ENCODE assay signal across 8 cellular contexts in the genomic region with DNA sequence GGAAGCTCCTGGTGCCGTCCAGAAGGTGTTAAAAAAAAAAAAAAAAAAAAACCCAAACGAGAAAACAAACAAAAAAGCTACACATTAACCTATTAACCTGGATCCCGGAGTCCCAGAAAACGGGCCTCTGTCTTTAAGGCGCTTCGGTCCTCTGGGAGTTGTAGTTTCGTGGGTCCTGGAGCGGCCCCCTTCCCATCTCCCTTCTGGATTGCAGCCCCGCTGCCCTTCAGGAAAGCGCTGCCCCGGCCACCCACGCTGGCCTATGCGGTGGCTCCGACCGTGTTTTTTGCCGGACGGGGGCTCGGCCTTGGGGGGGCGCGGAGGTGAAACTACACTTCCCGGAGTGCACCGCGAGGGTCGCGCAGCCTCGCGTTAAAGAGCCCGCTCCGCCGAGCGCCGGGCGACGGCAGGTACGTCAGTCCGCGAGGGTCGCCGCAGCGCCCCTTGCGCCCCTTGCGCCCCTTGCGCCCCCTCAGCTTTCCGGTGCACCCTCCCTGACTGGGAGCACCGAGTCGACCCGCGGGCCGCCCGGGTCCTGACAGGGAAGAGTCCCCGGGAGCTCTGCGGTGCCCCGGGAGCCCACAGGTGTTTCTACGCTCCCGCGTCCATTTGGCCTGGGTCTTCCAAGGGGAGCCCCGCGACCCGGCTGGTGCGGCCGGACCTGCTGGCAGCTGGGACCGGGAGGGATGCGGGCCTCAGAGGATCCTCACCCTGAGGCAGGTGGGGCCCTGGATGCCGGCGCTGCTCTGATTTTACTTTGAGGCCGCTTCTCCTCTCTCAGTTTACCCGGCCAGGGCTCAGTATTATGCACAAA. TPM values are rescaled to one million over a fixed set of nuclear protein-coding genes. Genes with fewer than 3 reads are reported as not detected.
A peak's percentile ranks its signal among the peaks of the same experiment; 100 is the strongest.
DNase-seq lines count a peak whose midpoint lies in the region; ATAC-seq and TF ChIP-seq lines count a peak whose summit lies in the region.

A gene (plus strand): TSS at position 375 of the 814 bp plus-strand sequence. CDS start 8,596 bp downstream, outside the sequence.

- POLR2A ChIA-PET in naive thymus-derived CD8-positive, alpha-beta T cell (lab: Charles Lee) = interaction anchor here (0.6 to 2.4 kb wide), 21 partner anchors 8 to 166 kb away, joined by 3 to 59 read pairs (median 5); a partner anchor contains a TSS

- no peaks in the 10 kb centered on the region for H3K36me3 Mint-ChIP-seq in activated T-cell treated with anti-CD3 and anti-CD28 coated beads, Interleukin-2, amount 50 U/mL, for 72 hours (ENCODE audit: insufficient read depth in 2 of 2)
- no peaks in the 10 kb centered on the region for H3K36me3 Mint-ChIP-seq in naive thymus-derived CD8-positive, alpha-beta T cell

- no peaks in the 10 kb centered on the region for H3K27me3 ChIP-seq in OCI-LY3 (ENCODE audit: low read depth, low read length)
- no peaks in the 10 kb centered on the region for H3K27me3 ChIP-seq in fibroblast of lung (ENCODE audit: control insufficient read depth, insufficient read depth, low read length)

- H3K4me1 ChIP-seq in OCI-LY3 (ENCODE audit: low read length) (peaks cover 9% of the 10 kb centered on the region), fibroblast of lung (ENCODE audit: control insufficient read depth, extremely low read depth, insufficient read depth, low read length) (no peaks in the 10 kb centered on the region)

- H3K27ac Mint-ChIP-seq in activated T-cell treated with anti-CD3 and anti-CD28 coated beads, Interleukin-2, amount 50 U/mL, for 72 hours = peak within 1 kb of the TSS; percentile 97
- peak within 1 kb of the TSS; percentile 88 to 95 (median 92) for H3K27ac Mint-ChIP-seq in naive thymus-derived CD8-positive, alpha-beta T cell

- TF ChIP-seq CTCF in OCI-LY3 (IDR thresholded peaks at IDR 0.05; ENCODE audit: low read depth, low read length) (peak; percentile 32), fibroblast of lung (conservative IDR thresholded peaks at IDR 0.05 in 1 of 2, IDR thresholded peaks at IDR 0.05 in 1 of 2; ENCODE audit: low read depth in 1 of 2, low read length in 2 of 2) (no peak)

- H3K9me3 ChIP-seq in OCI-LY3 (ENCODE audit: insufficient read depth, low read length) (no peaks in the 10 kb centered on the region), fibroblast of lung (ENCODE audit: control insufficient read depth, insufficient read depth, low read depth, low read length) (no peaks in the 10 kb centered on the region)

- DNase-seq in CD1c-positive myeloid dendritic cell (ENCODE audit: extremely low spot score) (peak; percentile 68), fibroblast of lung (ENCODE audit: low read depth in 2 of 2) (peak; percentile 62 to 73)
- DNase-seq in activated T-cell treated with anti-CD3 and anti-CD28 coated beads, Interleukin-2, amount 50 U/mL, for 72 hours = peak; percentile 74
- DNase-seq in naive thymus-derived CD8-positive, alpha-beta T cell = peak; percentile 53 to 94 (median 72)
- DNase-seq in stimulated activated naive CD4-positive, alpha-beta T cell (lab: John Stamatoyannopoulos, UW) = peak; percentile 52 to 96 (median 76)

- H3K4me2 ChIP-seq in OCI-LY3 (ENCODE audit: low read length) = peak within 1 kb of the TSS; percentile 98
- peak within 1 kb of the TSS; percentile 83 for H3K4me2 ChIP-seq in fibroblast of lung (ENCODE audit: extremely low read depth, insufficient read depth, low read length)

- H3K36me3 ChIP-seq in OCI-LY3 (replicated peaks; ENCODE audit: low read depth, low read length) = no peaks in the 10 kb centered on the region
- H3K36me3 ChIP-seq in fibroblast of lung (ENCODE audit: control insufficient read depth, insufficient read depth, low read length) = no peaks in the 10 kb centered on the region

- peak within 1 kb of the TSS; percentile 73 for H3K27ac ChIP-seq in OCI-LY3 (ENCODE audit: low read length)
- H3K27ac ChIP-seq in fibroblast of lung (ENCODE audit: insufficient read depth, low read length) = peak within 1 kb of the TSS; percentile 97

- H4K20me1 ChIP-seq in OCI-LY3 (ENCODE audit: insufficient read depth, low read length) (no peaks in the 10 kb centered on the region), fibroblast of lung (ENCODE audit: control insufficient read depth, extremely low read depth, insufficient read depth, low read length) (no peaks in the 10 kb centered on the region)

- H3K9ac ChIP-seq in OCI-LY3 (ENCODE audit: low read length) (peak within 1 kb of the TSS; percentile 78), fibroblast of lung (ENCODE audit: insufficient read depth, low read length) (peak within 1 kb of the TSS; percentile 95)

- H3K4me3 Mint-ChIP-seq in activated T-cell treated with anti-CD3 and anti-CD28 coated beads, Interleukin-2, amount 50 U/mL, for 72 hours = peak within 1 kb of the TSS; percentile 93 to 98
- peak within 1 kb of the TSS; percentile 86 to 96 (median 93) for H3K4me3 Mint-ChIP-seq in naive thymus-derived CD8-positive, alpha-beta T cell

- no peaks in the 10 kb centered on the region for H3K9me3 Mint-ChIP-seq in activated T-cell treated with anti-CD3 and anti-CD28 coated beads, Interleukin-2, amount 50 U/mL, for 72 hours
- no peaks in the 10 kb centered on the region for H3K9me3 Mint-ChIP-seq in naive thymus-derived CD8-positive, alpha-beta T cell

- no peaks in the 10 kb centered on the region for H3K27me3 Mint-ChIP-seq in activated T-cell treated with anti-CD3 and anti-CD28 coated beads, Interleukin-2, amount 50 U/mL, for 72 hours (ENCODE audit: low read depth)
- H3K27me3 Mint-ChIP-seq in naive thymus-derived CD8-positive, alpha-beta T cell = no peaks in the 10 kb centered on the region

- ATAC-seq in GM19324 (IDR thresholded peaks at IDR 0.05; ENCODE audit: low FRiP score, unreplicated experiment) (peak; percentile 91), HG03457 (IDR thresholded peaks at IDR 0.05; ENCODE audit: unreplicated experiment) (peak; percentile 67)
- peak; percentile 92 to 95 for ATAC-seq in activated T-cell treated with anti-CD3 and anti-CD28 coated beads, Interleukin-2, amount 50 U/mL, for 72 hours (replicated peaks in 1 of 2)
- peak; percentile 92 to 93 for ATAC-seq in naive thymus-derived CD8-positive, alpha-beta T cell

- H3K4me3 ChIP-seq in OCI-LY3 (ENCODE audit: low read length) (peak within 1 kb of the TSS; percentile 92), fibroblast of lung (replicated peaks in 1 of 4; ENCODE audit: control extremely low read depth in 1 of 4, insufficient read depth in 1 of 4, low read depth in 3 of 4, low read length in 4 of 4) (peak within 1 kb of the TSS; percentile 70 to 94 (median 82))

- H3K79me2 ChIP-seq in OCI-LY3 (ENCODE audit: low read length) (peaks cover 7% of the 10 kb centered on the region; the same call in 1 of the 2 replicates), fibroblast of lung (ENCODE audit: control insufficient read depth, insufficient read depth, low read length) (no peaks in the 10 kb centered on the region)

- H3K4me1 Mint-ChIP-seq in activated T-cell treated with anti-CD3 and anti-CD28 coated beads, Interleukin-2, amount 50 U/mL, for 72 hours (ENCODE audit: low read depth) = peaks cover 28% of the 10 kb centered on the region
- H3K4me1 Mint-ChIP-seq in naive thymus-derived CD8-positive, alpha-beta T cell = peaks cover 6 to 40% (median 23%) of the 10 kb centered on the region in 4 donors

- H2AFZ ChIP-seq in OCI-LY3 (ENCODE audit: low read depth, low read length) (peak within 1 kb of the TSS; percentile 89), fibroblast of lung (ENCODE audit: low read length) (peak within 1 kb of the TSS; percentile 86)

RNA-seq across cellular contexts. Expression of the gene that starts here (rescaled TPM):
- 10 to 100 TPM; 15.4 to 18.0 TPM for total RNA-seq in activated T-cell treated with anti-CD3 and anti-CD28 coated beads, Interleukin-2, amount 50 U/mL, for 72 hours
- 11.8 and 13.5 TPM in 2 replicates for total RNA-seq in fibroblast of lung
- polyA plus RNA-seq in fibroblast of lung = 4.4 and 4.9 TPM in 2 replicates
- 4.4 and 5.0 TPM in 2 replicates for polyA plus RNA-seq in fibroblast of lung (2012)
- polyA minus RNA-seq in fibroblast of lung (ENCODE audit: low replicate concordance) = 5.9 and 7.1 TPM in 2 replicates
- 10 to 100 TPM; 35.2 to 39.7 TPM for total RNA-seq in naive thymus-derived CD8-positive, alpha-beta T cell
- polyA plus RNA-seq in naive thymus-derived CD8-positive, alpha-beta T cell = 1 to 10 TPM; 4.5 to 9.6 (median 9.3) TPM

Comparison
In these comparisons a context has a peak if more than half of its experiments do, and no peak if none do; other contexts are left out.
1. Peak in every context shown above with its lines: DNase-seq, ATAC-seq, H3K4me3 ChIP-seq and H3K27ac ChIP-seq.